8 cellular contexts compared by ENCODE assay signal in the genomic region with DNA sequence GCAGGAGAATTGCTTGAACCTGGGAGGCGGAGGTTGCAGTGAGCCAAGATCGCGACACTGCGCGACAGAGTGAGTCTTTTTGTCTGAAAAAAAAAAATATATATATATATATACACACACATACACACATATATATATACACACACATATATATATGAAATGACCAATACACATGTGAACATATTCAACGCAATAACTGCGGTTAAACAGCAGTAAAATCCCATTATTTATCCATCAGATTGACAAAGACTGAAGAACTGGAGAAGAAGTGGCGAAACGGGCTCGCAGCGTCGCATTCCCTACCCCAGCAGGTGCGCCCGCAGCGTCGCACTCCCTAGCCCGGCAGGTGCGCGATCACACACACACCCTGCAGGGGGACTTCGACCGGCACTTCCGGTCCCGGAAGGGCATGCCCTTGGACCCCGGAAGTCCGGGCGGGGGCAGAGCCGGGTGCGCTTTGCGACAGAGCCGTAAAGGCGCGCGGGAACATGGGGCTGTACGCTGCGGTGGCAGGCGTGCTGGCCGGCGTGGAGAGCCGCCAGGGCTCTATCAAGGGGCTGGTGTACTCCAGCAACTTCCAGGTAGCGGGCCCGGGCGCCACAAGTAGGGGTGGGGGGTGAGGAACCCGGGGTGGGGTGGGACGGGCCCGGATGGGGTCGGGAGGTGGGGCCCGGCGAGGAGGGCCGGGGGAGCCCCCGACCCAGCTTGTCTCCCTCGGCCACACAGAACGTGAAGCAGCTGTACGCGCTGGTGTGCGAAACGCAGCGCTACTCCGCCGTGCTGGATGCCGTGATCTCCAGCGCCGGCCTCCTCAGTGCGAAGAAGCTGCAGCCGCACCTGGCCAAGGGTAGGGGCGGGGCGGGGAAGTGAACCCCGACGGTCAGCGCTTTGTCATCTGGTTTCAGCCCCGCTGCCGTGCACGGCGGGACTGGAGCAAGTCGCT. TPM values are rescaled to one million over a fixed set of nuclear protein-coding genes. Genes with fewer than 3 reads are reported as not detected.
DNase-seq lines count a peak whose midpoint lies in the region; ATAC-seq, FAIRE-seq and TF ChIP-seq lines count a peak whose summit lies in the region.
"Not testable (repeated sequence)": the region's sequence is repeated elsewhere in the genome, so short reads cannot be mapped to it uniquely, and the experiment has no call there.

No MANE protein-coding gene starts in this region.

- H3K27me3 Mint-ChIP-seq in activated naive CD8-positive, alpha-beta T cell = not testable (repeated sequence)

- H3K4me3 ChIP-seq in PC-9 = not testable (repeated sequence)
- peak overlapping the region; percentile 22 to 35 for H3K4me3 ChIP-seq in foreskin fibroblast (ENCODE audit: low read depth in 1 of 2, low read length in 2 of 2)
- H3K4me3 ChIP-seq in neural cell (ENCODE audit: low read length) = peak overlapping the region; percentile 43

- H3K4me1 Mint-ChIP-seq in activated naive CD8-positive, alpha-beta T cell (ENCODE audit: low read depth) = not testable (repeated sequence)

- CTCF ChIA-PET in PC-9 (lab: Charles Lee) = not testable (repeated sequence)

- H3K36me3 ChIP-seq in PC-9 (ENCODE audit: low read depth); neural cell (ENCODE audit: insufficient read depth, low read length): not testable (repeated sequence)

- POLR2A ChIA-PET in PC-9 (lab: Charles Lee; ENCODE audit: unreplicated experiment) = not testable (repeated sequence)

- not testable (repeated sequence) for H3K36me3 Mint-ChIP-seq in activated naive CD8-positive, alpha-beta T cell

- H3F3A ChIP-seq in PC-9 (ENCODE audit: insufficient read depth, low read depth); neural cell (ENCODE audit: insufficient read depth, low read length, poor library complexity, severe bottlenecking): not testable (repeated sequence)

- intact Hi-C loops in PC-9 (cut with micrococcal nuclease; ENCODE audit: unreplicated experiment) = not testable (repeated sequence)

- not testable (repeated sequence) for H3K9me3 Mint-ChIP-seq in activated naive CD8-positive, alpha-beta T cell (ENCODE audit: low read depth)

- not testable (repeated sequence) for H3K27me3 ChIP-seq in PC-9 (ENCODE audit: insufficient read depth, low read depth); neural cell (ENCODE audit: insufficient read depth, low read depth, low read length)

- H3K79me2 ChIP-seq in PC-9 (ENCODE audit: low read depth); neural cell (replicated peaks; ENCODE audit: insufficient read depth, low read length): not testable (repeated sequence)

- peak; percentile 89 for FAIRE-seq in urothelium cell line (lab: Jason Lieb, UNC)

- not testable (repeated sequence) for H3K27ac Mint-ChIP-seq in activated naive CD8-positive, alpha-beta T cell

- not testable (repeated sequence) for TF ChIP-seq EP300 in neural cell (conservative IDR thresholded peaks at IDR 0.05; ENCODE audit: poor library complexity, severe bottlenecking)

- not testable (repeated sequence) for TF ChIP-seq RAD21 in neural cell (conservative IDR thresholded peaks at IDR 0.05)

- not testable (repeated sequence) for TF ChIP-seq CTCF in PC-9 (conservative IDR thresholded peaks at IDR 0.05); foreskin fibroblast (IDR thresholded peaks at IDR 0.05; ENCODE audit: low read depth, low read length); neural cell (IDR thresholded peaks at IDR 0.05; ENCODE audit: poor library complexity, severe bottlenecking)

- not testable (repeated sequence) for H3K4me1 ChIP-seq in PC-9 (replicated peaks; ENCODE audit: insufficient read depth)

- not testable (repeated sequence) for H2AFZ ChIP-seq in PC-9; neural cell (ENCODE audit: low read depth, low read length)

- not testable (repeated sequence) for H3K9me3 ChIP-seq in PC-9 (ENCODE audit: insufficient read depth, low read depth); neural cell (ENCODE audit: low read length)

- H3K9ac ChIP-seq in neural cell (ENCODE audit: low read length) = not testable (repeated sequence)

- peak overlapping the region; percentile 81 for H3K4me3 Mint-ChIP-seq in activated naive CD8-positive, alpha-beta T cell

- TSS peak; percentile 67 for BruUV-seq in PC-9 (replicated peaks; lab: Mats Ljungman, UMichigan)

- H4K20me1 ChIP-seq in PC-9 (ENCODE audit: insufficient read depth); neural cell (ENCODE audit: insufficient read depth): not testable (repeated sequence)

- DNase-seq in PC-9 = peak in 1 of 2 experiments; percentile 23
- DNase-seq in foreskin fibroblast; urothelium cell line (ENCODE audit: low spot score): not testable (repeated sequence)

- not testable (repeated sequence) for H3K9me2 ChIP-seq in PC-9 (ENCODE audit: insufficient read depth); neural cell (ENCODE audit: insufficient read depth, low read length)

- ATAC-seq in GM18858 (IDR thresholded peaks at IDR 0.05; ENCODE audit: unreplicated experiment) = peak; percentile 86
- ATAC-seq in GM21619 (IDR thresholded peaks at IDR 0.05; ENCODE audit: unreplicated experiment) = peak; percentile 87
- peak; percentile 94 for ATAC-seq in HG03095 (IDR thresholded peaks at IDR 0.05; ENCODE audit: unreplicated experiment)

- H3K4me2 ChIP-seq in PC-9; neural cell (ENCODE audit: low read length): not testable (repeated sequence)

- H3K27ac ChIP-seq in PC-9; neural cell (ENCODE audit: low read length): not testable (repeated sequence)

RNA-seq across cellular contexts. Expression of a gene that starts 14.7 kb away (rescaled TPM):
- 16.7 and 24.3 TPM in 2 replicates for total RNA-seq in PC-9 (2021)
- polyA plus RNA-seq in neural cell = 15.2 and 21.0 TPM in 2 replicates
- 9.1 and 19.5 TPM in 2 replicates for polyA minus RNA-seq in neural cell
